30 cellular contexts compared by ENCODE assay signal in the genomic region with DNA sequence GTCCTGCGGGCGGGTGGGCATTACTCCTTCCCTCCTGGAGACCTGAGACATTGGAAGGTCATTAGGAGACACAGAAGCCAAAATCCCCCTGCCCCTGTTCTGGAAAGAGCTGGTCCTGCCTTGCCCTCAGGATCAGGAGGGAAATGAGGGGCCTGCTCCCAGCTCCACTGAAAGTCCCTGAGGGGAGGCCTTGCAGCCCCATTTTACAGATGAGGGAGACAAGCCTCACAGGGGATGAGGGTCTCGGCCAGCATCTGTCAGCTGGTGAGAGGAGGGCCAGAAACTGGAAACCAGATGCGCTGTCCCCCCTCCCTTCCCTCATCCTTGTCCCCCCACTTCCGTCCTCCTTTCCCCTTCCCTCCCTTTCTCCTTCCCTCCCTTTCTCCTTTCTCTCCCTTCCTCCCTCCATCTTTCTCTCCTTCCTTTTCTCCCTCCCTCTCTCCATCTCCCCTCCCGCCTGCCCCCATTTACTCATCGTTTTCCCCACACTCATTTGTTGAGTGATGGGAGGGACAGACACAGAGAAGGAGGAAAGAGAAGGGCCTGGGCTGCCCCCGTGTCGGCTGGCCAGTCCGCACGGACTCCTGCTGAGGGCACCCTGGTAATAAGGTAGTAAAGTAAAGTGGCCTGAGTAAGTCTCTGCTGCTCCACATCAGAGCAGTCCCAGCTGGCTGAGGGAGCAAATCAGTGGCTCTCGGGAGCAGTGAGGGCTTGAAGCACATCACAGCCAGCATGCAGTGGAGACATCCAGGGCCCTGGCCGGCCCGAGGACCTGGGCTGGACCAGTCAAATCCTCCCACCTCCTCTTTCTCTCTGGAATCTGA.
DNase-seq lines count a peak whose midpoint lies in the region; ATAC-seq and TF ChIP-seq lines count a peak whose summit lies in the region.
"Had no signal": no experiment of that assay in that cellular context is flagged by ENCODE, and none has a peak within 500 bp of the region (broad histone marks: within the 10 kb centered on the region; RNA-seq: fewer than 3 reads in every experiment).

No MANE protein-coding gene starts in this region.

- TF ChIP-seq CTCF in RWPE2 (IDR thresholded peaks at IDR 0.05; ENCODE audit: poor library complexity, severe bottlenecking) = no peak

- no peaks in the 10 kb centered on the region for H3K9me3 ChIP-seq in RWPE2 (ENCODE audit: severe bottlenecking)
- H3K9me3 ChIP-seq: heart left ventricle, Peyer's patch, right lobe of liver, stomach, uterus had no signal

- no peak overlapping the region for H3K27ac ChIP-seq in RWPE2 (ENCODE audit: poor library complexity, severe bottlenecking)
- H3K27ac ChIP-seq: heart left ventricle, parathyroid adenoma, Peyer's patch, right lobe of liver, stomach had no signal

- no peaks in the 10 kb centered on the region for H3K36me3 Mint-ChIP-seq in activated CD4-positive, alpha-beta T cell treated with anti-CD3 and anti-CD28 coated beads, Interleukin-2, amount 10 ng/mL, durations not matched to agents 24 days and 14 days (ENCODE audit: low read depth)
- H3K36me3 Mint-ChIP-seq in activated CD4-positive, alpha-beta T cell treated with anti-CD3 and anti-CD28 coated beads, Interleukin-2, amount 10 ng/mL, durations not matched to agents 7 days and 5 days (ENCODE audit: low read depth) = no peaks in the 10 kb centered on the region
- H3K36me3 Mint-ChIP-seq in natural killer cell treated with Interleukin-12 subunit alpha and Interleukin-12 subunit beta and Interleukin-15 and Interleukin-18, amount 100 ng/mL, for 72 hours = no peaks in the 10 kb centered on the region
- H3K36me3 Mint-ChIP-seq: activated naive CD4-positive, alpha-beta T cell treated with anti-CD3 and anti-CD28 coated beads, Interleukin-2, amount 50 U/mL, for 24 hours; brain had no signal

- H3K9me3 Mint-ChIP-seq in activated CD4-positive, alpha-beta T cell treated with anti-CD3 and anti-CD28 coated beads, Interleukin-2, amount 10 ng/mL, durations not matched to agents 24 days and 14 days = no peaks in the 10 kb centered on the region
- H3K9me3 Mint-ChIP-seq in activated CD4-positive, alpha-beta T cell treated with anti-CD3 and anti-CD28 coated beads, Interleukin-2, amount 10 ng/mL, durations not matched to agents 7 days and 5 days = no peaks in the 10 kb centered on the region
- H3K9me3 Mint-ChIP-seq in natural killer cell treated with Interleukin-12 subunit alpha and Interleukin-12 subunit beta and Interleukin-15 and Interleukin-18, amount 100 ng/mL, for 72 hours = no peaks in the 10 kb centered on the region
- H3K9me3 Mint-ChIP-seq: activated naive CD4-positive, alpha-beta T cell treated with anti-CD3 and anti-CD28 coated beads, Interleukin-2, amount 50 U/mL, for 24 hours had no signal

- no peak overlapping the region for H3K27ac Mint-ChIP-seq in activated CD4-positive, alpha-beta T cell treated with anti-CD3 and anti-CD28 coated beads, Interleukin-2, amount 10 ng/mL, durations not matched to agents 24 days and 14 days
- H3K27ac Mint-ChIP-seq in activated CD4-positive, alpha-beta T cell treated with anti-CD3 and anti-CD28 coated beads, Interleukin-2, amount 10 ng/mL, durations not matched to agents 7 days and 5 days = no peak overlapping the region
- no peak overlapping the region for H3K27ac Mint-ChIP-seq in natural killer cell treated with Interleukin-12 subunit alpha and Interleukin-12 subunit beta and Interleukin-15 and Interleukin-18, amount 100 ng/mL, for 72 hours
- H3K27ac Mint-ChIP-seq: activated naive CD4-positive, alpha-beta T cell treated with anti-CD3 and anti-CD28 coated beads, Interleukin-2, amount 50 U/mL, for 24 hours had no signal

- no peaks in the 10 kb centered on the region for H3K27me3 ChIP-seq in RWPE2 (ENCODE audit: insufficient read depth, poor library complexity, severe bottlenecking)
- H3K27me3 ChIP-seq: Peyer's patch, right lobe of liver, uterus had no signal

- H3K27me3 Mint-ChIP-seq in activated CD4-positive, alpha-beta T cell treated with anti-CD3 and anti-CD28 coated beads, Interleukin-2, amount 10 ng/mL, durations not matched to agents 24 days and 14 days = no peaks in the 10 kb centered on the region
- no peaks in the 10 kb centered on the region for H3K27me3 Mint-ChIP-seq in activated CD4-positive, alpha-beta T cell treated with anti-CD3 and anti-CD28 coated beads, Interleukin-2, amount 10 ng/mL, durations not matched to agents 7 days and 5 days
- H3K27me3 Mint-ChIP-seq in natural killer cell treated with Interleukin-12 subunit alpha and Interleukin-12 subunit beta and Interleukin-15 and Interleukin-18, amount 100 ng/mL, for 72 hours = peaks cover under 1 to 5% of the 10 kb centered on the region in 2 donors
- H3K27me3 Mint-ChIP-seq: activated naive CD4-positive, alpha-beta T cell treated with anti-CD3 and anti-CD28 coated beads, Interleukin-2, amount 50 U/mL, for 24 hours had no signal

- CTCF ChIA-PET in activated CD4-positive, alpha-beta T cell treated with anti-CD3 and anti-CD28 coated beads, Interleukin-2, amount 10 ng/mL, durations not matched to agents 7 days and 5 days (lab: Charles Lee) = no interaction called here

- intact Hi-C loops in activated CD4-positive, alpha-beta T cell treated with anti-CD3 and anti-CD28 coated beads, Interleukin-2, amount 10 ng/mL, durations not matched to agents 24 days and 14 days (cut with micrococcal nuclease) = no loop called here

- H3K4me3 ChIP-seq in RWPE2 (ENCODE audit: severe bottlenecking) = no peak overlapping the region
- H3K4me3 ChIP-seq: heart left ventricle, Peyer's patch, right lobe of liver, stomach, uterus had no signal

- POLR2A ChIA-PET in activated CD4-positive, alpha-beta T cell treated with anti-CD3 and anti-CD28 coated beads, Interleukin-2, amount 10 ng/mL, durations not matched to agents 7 days and 5 days (lab: Charles Lee) = no interaction called here

- no peaks in the 10 kb centered on the region for H3K4me1 ChIP-seq in RWPE2 (ENCODE audit: insufficient read depth, poor library complexity, severe bottlenecking)
- H3K4me1 ChIP-seq: heart left ventricle, parathyroid adenoma, Peyer's patch, right lobe of liver, stomach, uterus had no signal

- no peak for ATAC-seq in RWPE2 (ENCODE audit: low read depth)
- ATAC-seq in natural killer cell treated with Interleukin-12 subunit alpha and Interleukin-12 subunit beta and Interleukin-15 and Interleukin-18, amount 100 ng/mL, for 72 hours = no peak
- ATAC-seq in left lobe of liver = no peak
- ATAC-seq in GM18502 (IDR thresholded peaks at IDR 0.05; ENCODE audit: poor library complexity, unreplicated experiment) = no peak
- ATAC-seq: heart left ventricle, right lobe of liver had no signal

- H3K4me3 Mint-ChIP-seq in activated CD4-positive, alpha-beta T cell treated with anti-CD3 and anti-CD28 coated beads, Interleukin-2, amount 10 ng/mL, durations not matched to agents 24 days and 14 days = no peak overlapping the region
- no peak overlapping the region for H3K4me3 Mint-ChIP-seq in activated CD4-positive, alpha-beta T cell treated with anti-CD3 and anti-CD28 coated beads, Interleukin-2, amount 10 ng/mL, durations not matched to agents 7 days and 5 days
- no peak overlapping the region for H3K4me3 Mint-ChIP-seq in natural killer cell treated with Interleukin-12 subunit alpha and Interleukin-12 subunit beta and Interleukin-15 and Interleukin-18, amount 100 ng/mL, for 72 hours
- H3K4me3 Mint-ChIP-seq: activated naive CD4-positive, alpha-beta T cell treated with anti-CD3 and anti-CD28 coated beads, Interleukin-2, amount 50 U/mL, for 24 hours had no signal

- no peaks in the 10 kb centered on the region for H3K4me1 Mint-ChIP-seq in activated CD4-positive, alpha-beta T cell treated with anti-CD3 and anti-CD28 coated beads, Interleukin-2, amount 10 ng/mL, durations not matched to agents 24 days and 14 days
- no peaks in the 10 kb centered on the region for H3K4me1 Mint-ChIP-seq in activated CD4-positive, alpha-beta T cell treated with anti-CD3 and anti-CD28 coated beads, Interleukin-2, amount 10 ng/mL, durations not matched to agents 7 days and 5 days
- H3K4me1 Mint-ChIP-seq in natural killer cell treated with Interleukin-12 subunit alpha and Interleukin-12 subunit beta and Interleukin-15 and Interleukin-18, amount 100 ng/mL, for 72 hours (ENCODE audit: low read depth in 2 of 2) = no peaks in the 10 kb centered on the region
- H3K4me1 Mint-ChIP-seq: activated naive CD4-positive, alpha-beta T cell treated with anti-CD3 and anti-CD28 coated beads, Interleukin-2, amount 50 U/mL, for 24 hours had no signal

- no peaks in the 10 kb centered on the region for H3K36me3 ChIP-seq in RWPE2 (ENCODE audit: low read depth)
- H3K36me3 ChIP-seq: heart left ventricle, Peyer's patch, right lobe of liver, stomach, uterus, WERI-Rb-1 had no signal

- peak; percentile 40 for DNase-seq in activated CD4-positive, alpha-beta T cell treated with anti-CD3 and anti-CD28 coated beads, Interleukin-2, amount 10 ng/mL, durations not matched to agents 24 days and 14 days
- no peak for DNase-seq in activated CD4-positive, alpha-beta T cell treated with anti-CD3 and anti-CD28 coated beads, Interleukin-2, amount 10 ng/mL, durations not matched to agents 7 days and 5 days
- DNase-seq in D341Med (ENCODE audit: low spot score) (peak; percentile 12), RWPE2 (ENCODE audit: low spot score) (peak; percentile 61), mucosa of gallbladder (ENCODE audit: low spot score) (peak; percentile 8), left lobe of liver (ENCODE audit: low spot score) (no peak)
- no peak for DNase-seq in natural killer cell treated with Interleukin-12 subunit alpha and Interleukin-12 subunit beta and Interleukin-15 and Interleukin-18, amount 100 ng/mL, for 72 hours (ENCODE audit: low spot score)
- DNase-seq: activated CD4-positive, alpha-beta T cell treated with anti-CD3 and anti-CD28 coated beads for 48 hours; amniotic stem cell; Calu3; DND-41; foreskin melanocyte; GF-D8; kidney; NCI-H2029; NCI-H526 treated with DMSO at 0.1 percent for 48 hours; SIG-M5; stimulated activated CD4-positive, alpha-beta T cell treated with anti-CD3 and anti-CD28 coated beads, Interleukin-4, amount 100 ng/mL, for 1 hour; stomach; SW 1271; T1000; uterus had no signal

Comparison
In these comparisons a context has a peak if more than half of its experiments do, and no peak if none do; other contexts are left out.
1. DNase-seq: peak in activated CD4-positive, alpha-beta T cell treated with anti-CD3 and anti-CD28 coated beads, Interleukin-2, amount 10 ng/mL, durations not matched to agents 24 days and 14 days (single experiment), D341Med (single experiment), RWPE2 (single experiment) and mucosa of gallbladder (single experiment); none in activated CD4-positive, alpha-beta T cell treated with anti-CD3 and anti-CD28 coated beads, Interleukin-2, amount 10 ng/mL, durations not matched to agents 7 days and 5 days (single experiment), natural killer cell treated with Interleukin-12 subunit alpha and Interleukin-12 subunit beta and Interleukin-15 and Interleukin-18, amount 100 ng/mL, for 72 hours (single experiment) and left lobe of liver (single experiment).